8 cellular contexts compared by ENCODE assay signal in the genomic region with DNA sequence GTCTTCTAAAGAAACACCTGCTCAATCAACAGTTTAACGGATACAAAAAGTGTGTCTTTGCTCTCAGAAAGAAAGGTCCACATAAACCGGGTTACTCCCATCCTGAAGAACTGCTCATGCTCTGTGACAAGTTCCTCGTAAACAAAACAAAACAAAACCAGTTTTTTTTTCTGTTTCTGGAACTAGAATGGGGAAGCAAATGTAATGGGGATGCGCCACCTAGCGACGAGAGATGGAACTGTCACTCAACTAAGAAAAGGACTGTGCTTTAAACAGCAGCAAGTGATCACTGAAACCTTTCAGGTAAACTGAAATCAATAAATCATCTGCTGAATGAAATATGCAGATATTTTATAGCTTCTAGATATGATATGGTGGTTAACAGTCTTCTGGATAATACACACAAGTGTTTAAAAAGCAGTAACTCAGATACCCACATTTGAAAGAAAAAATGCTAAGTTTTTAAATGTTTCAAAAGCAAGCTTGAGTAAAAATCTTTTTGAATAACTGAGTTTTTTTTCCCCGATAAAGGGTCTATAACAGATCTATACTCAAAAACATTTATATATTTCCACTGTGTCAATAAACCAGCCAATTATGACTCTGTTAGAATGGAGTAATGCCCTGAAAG. TPM values are rescaled to one million over a fixed set of nuclear protein-coding genes. Genes with fewer than 3 reads are reported as not detected.
DNase-seq lines count a peak whose midpoint lies in the region; ATAC-seq and TF ChIP-seq lines count a peak whose summit lies in the region.

No MANE protein-coding gene starts in this region.

- H3K4me2 ChIP-seq in GM23338, result no peak overlapping the region

- H3K4me1 ChIP-seq in GM23338 (ENCODE audit: insufficient read depth), result peaks cover 18% of the 10 kb centered on the region; the same call in 1 of the 2 replicates

- H3F3A ChIP-seq in GM23338 (replicated peaks; ENCODE audit: low read depth), result no peaks in the 10 kb centered on the region

- H3K9me2 ChIP-seq in GM23338 (ENCODE audit: insufficient read depth), result no peaks in the 10 kb centered on the region

- TF ChIP-seq CTCF in GM23338 (conservative IDR thresholded peaks at IDR 0.05; ENCODE audit: low read depth in 2 of 2), result peak; percentile 93 to 100
- peak; percentile 82 for TF ChIP-seq CTCF in kidney epithelial cell (IDR thresholded peaks at IDR 0.05; ENCODE audit: insufficient read depth, low read length, poor library complexity, severe bottlenecking)

- H3K9me3 Mint-ChIP-seq in GM23338, result no peaks in the 10 kb centered on the region

- H3K36me3 ChIP-seq in GM23338 (ENCODE audit: insufficient read depth) (peaks cover 21% of the 10 kb centered on the region), kidney epithelial cell (ENCODE audit: control insufficient read depth, insufficient read depth, low read length) (no peaks in the 10 kb centered on the region)

- H2AFZ ChIP-seq in GM23338, result no peak overlapping the region

- H3K79me2 ChIP-seq in GM23338 (replicated peaks; ENCODE audit: insufficient read depth), result no peaks in the 10 kb centered on the region

- H3K27ac Mint-ChIP-seq in GM23338, result no peak overlapping the region

- peaks cover 22% of the 10 kb centered on the region for H3K4me1 Mint-ChIP-seq in GM23338

- H3K27me3 ChIP-seq in GM23338 (ENCODE audit: insufficient read depth), result no peaks in the 10 kb centered on the region
- no peaks in the 10 kb centered on the region for H3K27me3 ChIP-seq in kidney epithelial cell (ENCODE audit: control insufficient read depth, insufficient read depth, low read length)

- H3K27me3 Mint-ChIP-seq in GM23338 (ENCODE audit: insufficient read depth, low read depth, poor library complexity), result peaks cover 6% of the 10 kb centered on the region

- H4K20me1 ChIP-seq in GM23338 (replicated peaks; ENCODE audit: insufficient read depth), result peaks cover 8% of the 10 kb centered on the region; the same call in 1 of the 2 replicates

- DNase-seq in DMS53 treated with DMSO at 0.1 percent for 48 hours (lab: John Stamatoyannopoulos, UW; ENCODE audit: unreplicated experiment) (peak; percentile 33), GM23338 (ENCODE audit: low spot score) (peak; percentile 85), NCI-H1694 (lab: John Stamatoyannopoulos, UW) (peak; percentile 41), kidney epithelial cell (ENCODE audit: low read depth) (no peak), cortex of kidney (lab: John Stamatoyannopoulos, UW) (no peak)
- peak; percentile 57 for DNase-seq in activated CD4-positive, CD25-positive, alpha-beta regulatory T cell treated with anti-CD3 and anti-CD28 coated beads, Interleukin-2, amount 50 U/mL, for 16 hours (ENCODE audit: low read depth, low spot score)
- DNase-seq in central memory CD4-positive, alpha-beta T cell, result peak; percentile 68
- DNase-seq in stimulated activated CD4-positive, alpha-beta T cell treated with anti-CD3 and anti-CD28 coated beads, Interleukin-1b, Interleukin-23, amount 100 ng/mL, for 4 hours (ENCODE audit: low read depth in 2 of 2), result peak; percentile 57 to 65

- ATAC-seq in GM23338, result peak; percentile 53

- H3K4me3 Mint-ChIP-seq in GM23338, result no peak overlapping the region

- no peak overlapping the region for H3K4me3 ChIP-seq in GM23338
- no peak overlapping the region for H3K4me3 ChIP-seq in kidney epithelial cell (ENCODE audit: low read depth, low read length)

- no peak overlapping the region for H3K27ac ChIP-seq in GM23338 (ENCODE audit: low read depth)

- H3K36me3 Mint-ChIP-seq in GM23338 (ENCODE audit: low read depth), result peaks cover 27% of the 10 kb centered on the region

TF ChIP-seq in GM23338, 12 proteins besides CTCF, POLR2A, EP300 and RAD21:
- TF ChIP-seq, protein P1, sequence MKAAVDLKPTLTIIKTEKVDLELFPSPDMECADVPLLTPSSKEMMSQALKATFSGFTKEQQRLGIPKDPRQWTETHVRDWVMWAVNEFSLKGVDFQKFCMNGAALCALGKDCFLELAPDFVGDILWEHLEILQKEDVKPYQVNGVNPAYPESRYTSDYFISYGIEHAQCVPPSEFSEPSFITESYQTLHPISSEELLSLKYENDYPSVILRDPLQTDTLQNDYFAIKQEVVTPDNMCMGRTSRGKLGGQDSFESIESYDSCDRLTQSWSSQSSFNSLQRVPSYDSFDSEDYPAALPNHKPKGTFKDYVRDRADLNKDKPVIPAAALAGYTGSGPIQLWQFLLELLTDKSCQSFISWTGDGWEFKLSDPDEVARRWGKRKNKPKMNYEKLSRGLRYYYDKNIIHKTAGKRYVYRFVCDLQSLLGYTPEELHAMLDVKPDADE (IDR thresholded peaks at IDR 0.05), result no peak
- TF ChIP-seq JUNB (IDR thresholded peaks at IDR 0.05; ENCODE audit: unreplicated experiment) (no peak), ZNF114 (CRISPR knock-in tag; IDR thresholded peaks at IDR 0.05) (no peak), CREB1 (CRISPR knock-in tag; IDR thresholded peaks at IDR 0.05; ENCODE audit: low read depth) (no peak), NANOG (IDR thresholded peaks at IDR 0.05; ENCODE audit: borderline replicate concordance) (no peak), EZH2phosphoT487 (IDR thresholded peaks at IDR 0.05; ENCODE audit: unreplicated experiment) (no peak), STAT1 (IDR thresholded peaks at IDR 0.05; ENCODE audit: unreplicated experiment) (no peak)
- TF ChIP-seq, protein P2, sequence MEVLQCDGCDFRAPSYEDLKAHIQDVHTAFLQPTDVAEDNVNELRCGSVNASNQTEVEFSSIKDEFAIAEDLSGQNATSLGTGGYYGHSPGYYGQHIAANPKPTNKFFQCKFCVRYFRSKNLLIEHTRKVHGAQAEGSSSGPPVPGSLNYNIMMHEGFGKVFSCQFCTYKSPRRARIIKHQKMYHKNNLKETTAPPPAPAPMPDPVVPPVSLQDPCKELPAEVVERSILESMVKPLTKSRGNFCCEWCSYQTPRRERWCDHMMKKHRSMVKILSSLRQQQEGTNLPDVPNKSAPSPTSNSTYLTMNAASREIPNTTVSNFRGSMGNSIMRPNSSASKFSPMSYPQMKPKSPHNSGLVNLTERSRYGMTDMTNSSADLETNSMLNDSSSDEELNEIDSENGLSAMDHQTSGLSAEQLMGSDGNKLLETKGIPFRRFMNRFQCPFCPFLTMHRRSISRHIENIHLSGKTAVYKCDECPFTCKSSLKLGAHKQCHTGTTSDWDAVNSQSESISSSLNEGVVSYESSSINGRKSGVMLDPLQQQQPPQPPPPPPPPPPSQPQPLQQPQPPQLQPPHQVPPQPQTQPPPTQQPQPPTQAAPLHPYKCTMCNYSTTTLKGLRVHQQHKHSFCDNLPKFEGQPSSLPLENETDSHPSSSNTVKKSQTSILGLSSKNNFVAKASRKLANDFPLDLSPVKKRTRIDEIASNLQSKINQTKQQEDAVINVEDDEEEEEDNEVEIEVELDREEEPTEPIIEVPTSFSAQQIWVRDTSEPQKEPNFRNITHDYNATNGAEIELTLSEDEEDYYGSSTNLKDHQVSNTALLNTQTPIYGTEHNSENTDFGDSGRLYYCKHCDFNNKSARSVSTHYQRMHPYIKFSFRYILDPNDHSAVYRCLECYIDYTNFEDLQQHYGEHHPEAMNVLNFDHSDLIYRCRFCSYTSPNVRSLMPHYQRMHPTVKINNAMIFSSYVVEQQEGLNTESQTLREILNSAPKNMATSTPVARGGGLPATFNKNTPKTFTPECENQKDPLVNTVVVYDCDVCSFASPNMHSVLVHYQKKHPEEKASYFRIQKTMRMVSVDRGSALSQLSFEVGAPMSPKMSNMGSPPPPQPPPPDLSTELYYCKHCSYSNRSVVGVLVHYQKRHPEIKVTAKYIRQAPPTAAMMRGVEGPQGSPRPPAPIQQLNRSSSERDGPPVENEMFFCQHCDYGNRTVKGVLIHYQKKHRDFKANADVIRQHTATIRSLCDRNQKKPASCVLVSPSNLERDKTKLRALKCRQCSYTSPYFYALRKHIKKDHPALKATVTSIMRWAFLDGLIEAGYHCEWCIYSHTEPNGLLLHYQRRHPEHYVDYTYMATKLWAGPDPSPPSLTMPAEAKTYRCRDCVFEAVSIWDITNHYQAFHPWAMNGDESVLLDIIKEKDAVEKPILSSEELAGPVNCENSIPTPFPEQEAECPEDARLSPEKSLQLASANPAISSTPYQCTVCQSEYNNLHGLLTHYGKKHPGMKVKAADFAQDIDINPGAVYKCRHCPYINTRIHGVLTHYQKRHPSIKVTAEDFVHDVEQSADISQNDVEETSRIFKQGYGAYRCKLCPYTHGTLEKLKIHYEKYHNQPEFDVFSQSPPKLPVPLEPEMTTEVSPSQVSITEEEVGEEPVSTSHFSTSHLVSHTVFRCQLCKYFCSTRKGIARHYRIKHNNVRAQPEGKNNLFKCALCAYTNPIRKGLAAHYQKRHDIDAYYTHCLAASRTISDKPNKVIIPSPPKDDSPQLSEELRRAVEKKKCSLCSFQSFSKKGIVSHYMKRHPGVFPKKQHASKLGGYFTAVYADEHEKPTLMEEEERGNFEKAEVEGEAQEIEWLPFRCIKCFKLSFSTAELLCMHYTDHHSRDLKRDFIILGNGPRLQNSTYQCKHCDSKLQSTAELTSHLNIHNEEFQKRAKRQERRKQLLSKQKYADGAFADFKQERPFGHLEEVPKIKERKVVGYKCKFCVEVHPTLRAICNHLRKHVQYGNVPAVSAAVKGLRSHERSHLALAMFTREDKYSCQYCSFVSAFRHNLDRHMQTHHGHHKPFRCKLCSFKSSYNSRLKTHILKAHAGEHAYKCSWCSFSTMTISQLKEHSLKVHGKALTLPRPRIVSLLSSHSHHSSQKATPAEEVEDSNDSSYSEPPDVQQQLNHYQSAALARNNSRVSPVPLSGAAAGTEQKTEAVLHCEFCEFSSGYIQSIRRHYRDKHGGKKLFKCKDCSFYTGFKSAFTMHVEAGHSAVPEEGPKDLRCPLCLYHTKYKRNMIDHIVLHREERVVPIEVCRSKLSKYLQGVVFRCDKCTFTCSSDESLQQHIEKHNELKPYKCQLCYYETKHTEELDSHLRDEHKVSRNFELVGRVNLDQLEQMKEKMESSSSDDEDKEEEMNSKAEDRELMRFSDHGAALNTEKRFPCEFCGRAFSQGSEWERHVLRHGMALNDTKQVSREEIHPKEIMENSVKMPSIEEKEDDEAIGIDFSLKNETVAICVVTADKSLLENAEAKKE (CRISPR knock-in tag; IDR thresholded peaks at IDR 0.05), result no peak

RNA-seq across cellular contexts. Expression of a gene that starts 10.9 kb away (rescaled TPM):
- total RNA-seq in GM23338 (2014; rRNA removed; shearing (Covaris generic)), result 33.9 and 36.6 TPM in 2 replicates
- 26.2 and 28.7 TPM in 2 replicates for polyA plus RNA-seq in GM23338 (2016; fragmentation: Nextera tagmentation; extraction: Ambion mirVana)
- 30.0 and 31.4 TPM in 2 replicates for total RNA-seq in kidney epithelial cell

Comparison
In these comparisons a context has a peak if more than half of its experiments do, and no peak if none do; other contexts are left out.
1. DNase-seq: peak in DMS53 treated with DMSO at 0.1 percent for 48 hours (single experiment), GM23338 (single experiment), NCI-H1694 (single experiment), activated CD4-positive, CD25-positive, alpha-beta regulatory T cell treated with anti-CD3 and anti-CD28 coated beads, Interleukin-2, amount 50 U/mL, for 16 hours (single experiment), central memory CD4-positive, alpha-beta T cell (single experiment) and stimulated activated CD4-positive, alpha-beta T cell treated with anti-CD3 and anti-CD28 coated beads, Interleukin-1b, Interleukin-23, amount 100 ng/mL, for 4 hours (2 of 2); none in kidney epithelial cell (single experiment) and cortex of kidney (single experiment).